Comparison of ENCODE assay signal across 30 cellular contexts in the genomic region with DNA sequence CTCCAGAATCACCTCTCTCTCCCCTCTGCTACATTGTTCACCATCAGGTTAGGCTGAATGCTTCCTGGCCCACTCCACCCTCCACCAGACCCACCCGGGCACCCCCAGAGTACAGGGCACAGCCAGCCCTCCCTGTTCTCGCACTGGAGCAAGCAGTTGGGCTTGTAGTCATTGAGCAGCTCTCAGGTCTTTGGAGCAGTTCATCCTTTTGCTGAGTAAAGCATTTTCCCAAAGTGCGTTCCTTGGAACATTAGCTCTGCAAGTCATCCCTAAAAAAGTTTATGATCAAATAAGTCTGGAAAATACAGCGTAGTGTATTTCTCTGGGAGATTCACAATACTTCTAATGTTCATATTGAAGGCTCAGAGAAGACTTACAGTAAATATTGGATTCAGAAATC.
"Had no signal": no experiment of that assay in that cellular context is flagged by ENCODE, and none has a peak within 500 bp of the region (broad histone marks: within the 10 kb centered on the region; RNA-seq: fewer than 3 reads in every experiment).

No MANE protein-coding gene starts in this region.

- H3K9ac ChIP-seq: parathyroid adenoma had no signal

- H3K36me3 ChIP-seq: neutrophil, ovary, spleen, suprapubic skin, tibial artery, transverse colon, upper lobe of right lung, uterus had no signal

- H3K27ac ChIP-seq: neutrophil, ovary, parathyroid adenoma, psoas muscle, skin epidermis, spleen, suprapubic skin, testis, tibial artery, transverse colon, upper lobe of right lung, uterus had no signal

- ATAC-seq: naive thymus-derived CD8-positive, alpha-beta T cell; natural killer cell treated with Interleukin-12 subunit alpha and Interleukin-12 subunit beta and Interleukin-15 and Interleukin-18, amount 100 ng/mL, for 72 hours; psoas muscle; right cardiac atrium; sciatic nerve; stimulated activated memory B cell treated with anti-CD40 and anti-IgM and Interleukin-4, amounts not matched to agents 10 μg/mL and 1 μg/mL and 100 μg/mL, for 72 hours; stimulated activated naive CD8-positive, alpha-beta T cell treated with anti-CD3 and anti-CD28 coated beads, Interleukin-15, Interleukin-2, amounts not matched to agents 100 U/mL and 50 U/mL, for 24 hours; upper lobe of right lung had no signal

- H2AFZ ChIP-seq: parathyroid adenoma had no signal

- H3K4me1 ChIP-seq: parathyroid adenoma, psoas muscle, spleen, tibial artery, transverse colon, upper lobe of right lung, uterus had no signal

- H3K9me3 ChIP-seq: neutrophil, ovary, psoas muscle, suprapubic skin, transverse colon, upper lobe of right lung, uterus had no signal

- H3K4me3 ChIP-seq: ovary, psoas muscle, skin epidermis, smooth muscle cell, spleen, suprapubic skin, testis, tibial artery, transverse colon, upper lobe of right lung, uterus had no signal

- DNase-seq: naive thymus-derived CD8-positive, alpha-beta T cell; nephron progenitor cell; nucleus accumbens; ovary; posterior cingulate gyrus; psoas muscle; right cardiac atrium; spleen; stimulated activated CD4-positive, alpha-beta T cell treated with anti-CD3 and anti-CD28 coated beads, Interleukin-12 subunit alpha, Interleukin-12 subunit beta, amount 100 ng/mL, for 4 hours; stimulated activated CD4-positive, alpha-beta T cell treated with anti-CD3 and anti-CD28 coated beads, Interleukin-1b, Interleukin-23, amount 100 ng/mL, for 48 hours; stimulated activated CD4-positive, alpha-beta T cell treated with anti-CD3 and anti-CD28 coated beads, Interleukin-4, amount 100 ng/mL, for 1 hour; stimulated activated CD4-positive, alpha-beta T cell treated with anti-CD3 and anti-CD28 coated beads, Interleukin-4, amount 100 ng/mL, for 4 hours; stimulated activated CD8-positive, alpha-beta memory T cell treated with anti-CD3 and anti-CD28 coated beads, Interleukin-4, amount 100 ng/mL, for 48 hours; stimulated activated naive CD4-positive, alpha-beta T cell; stimulated activated naive CD8-positive, alpha-beta T cell treated with anti-CD3 and anti-CD28 coated beads, Interleukin-15, amount 100 ng/mL, for 72 hours; stimulated activated naive CD8-positive, alpha-beta T cell treated with anti-CD3 and anti-CD28 coated beads, Interleukin-15, Interleukin-2, amounts not matched to agents 100 U/mL and 50 U/mL, for 24 hours; substantia nigra; testis; tibial artery; transverse colon; upper lobe of right lung; uterus had no signal

- H3K27me3 ChIP-seq: neutrophil, ovary, spleen, suprapubic skin, testis, tibial artery, transverse colon, upper lobe of right lung, uterus had no signal

- H3K4me2 ChIP-seq: smooth muscle cell had no signal
